In the genomic region with DNA sequence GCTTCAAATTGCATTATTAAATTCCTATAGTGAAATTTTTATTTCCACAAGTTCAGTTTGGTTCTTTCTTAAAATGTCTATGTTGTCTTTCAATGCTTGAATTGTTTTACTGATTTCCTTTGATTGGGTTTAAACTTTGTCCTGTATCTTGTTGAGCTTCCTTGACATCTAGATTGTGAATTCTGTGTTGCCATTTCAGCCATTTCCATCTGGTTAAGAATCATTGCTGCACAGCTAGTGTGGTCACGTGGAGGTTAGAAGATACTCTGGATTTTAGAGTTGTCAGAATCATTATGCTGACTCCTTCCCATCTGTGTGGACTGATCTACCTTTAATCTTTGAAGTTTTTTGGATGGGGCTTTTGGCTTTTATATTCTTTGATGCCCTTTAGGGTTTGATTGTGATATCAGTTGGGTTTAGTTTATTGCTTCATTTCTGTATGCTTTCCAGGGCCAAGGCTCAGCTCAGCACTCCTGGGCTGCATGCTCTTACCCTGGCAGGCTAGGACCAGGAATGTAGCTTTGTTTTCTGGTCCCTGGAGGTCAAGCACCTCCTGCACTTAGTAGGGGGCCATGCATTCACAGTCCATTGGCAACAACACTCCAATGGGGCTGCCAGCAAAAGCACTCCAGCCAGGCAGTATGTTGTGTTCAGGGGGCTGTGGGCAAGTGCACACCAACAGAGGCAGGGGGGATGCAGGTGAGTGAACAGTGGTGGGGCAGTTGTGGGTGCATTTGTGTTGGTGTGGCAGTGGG, we compare ENCODE assay signal across 1 cellular context.
TF ChIP-seq lines count a peak whose summit lies in the region.

No MANE protein-coding gene starts in this region.

TF ChIP-seq in HCT116, 20 proteins besides CTCF, POLR2A, EP300 and RAD21 (continued from another document):
- TF ChIP-seq ZBTB33 (IDR thresholded peaks at IDR 0.05; ENCODE audit: extremely low read depth, insufficient replicate concordance, low read length) (no peak), ELF1 (IDR thresholded peaks at IDR 0.05; ENCODE audit: borderline replicate concordance, low read depth) (no peak), SIN3A (IDR thresholded peaks at IDR 0.05; ENCODE audit: low read depth) (no peak), REST (IDR thresholded peaks at IDR 0.05; ENCODE audit: low read depth) (no peak), EGR1 (IDR thresholded peaks at IDR 0.05; ENCODE audit: low read depth) (no peak), CBX3 (IDR thresholded peaks at IDR 0.05; ENCODE audit: low read depth) (no peak), ZNF274 (IDR thresholded peaks at IDR 0.05; ENCODE audit: low read depth, low read length) (no peak), JUND (IDR thresholded peaks at IDR 0.05) (no peak)
TF ChIP-seq in HCT116: peak in this region for 0.
